In genomic region chr1:6241887-6242740, GRCh38 we compare ENCODE assay signal across 10 cellular contexts. TPM values are rescaled to one million over a fixed set of nuclear protein-coding genes. Genes with fewer than 3 reads are reported as not detected.
DNase-seq lines count a peak whose midpoint lies in the region; ATAC-seq, FAIRE-seq and TF ChIP-seq lines count a peak whose summit lies in the region.
"Had no signal": no experiment of that assay in that cellular context is flagged by ENCODE, and none has a peak within 500 bp of the region (broad histone marks: within the 10 kb centered on the region; RNA-seq: fewer than 3 reads in every experiment).

No MANE protein-coding gene starts in this region.

- no peak overlapping the region for H3K4me3 Mint-ChIP-seq in CD8-positive, alpha-beta T cell
- H3K4me3 Mint-ChIP-seq in activated T-cell treated with anti-CD3 and anti-CD28 coated beads, Interleukin-2, amount 50 U/mL, for 4 hours: no peak overlapping the region

- peaks cover 47% of the 10 kb centered on the region for H3K27me3 Mint-ChIP-seq in CD8-positive, alpha-beta T cell (ENCODE audit: low read depth)
- peaks cover 57% of the 10 kb centered on the region for H3K27me3 Mint-ChIP-seq in activated T-cell treated with anti-CD3 and anti-CD28 coated beads, Interleukin-2, amount 50 U/mL, for 4 hours (ENCODE audit: low read depth)

- dilution Hi-C loops in keratinocyte (cut with MboI; ENCODE audit: extremely low pct_ligation_motif_present, low sequenced_read_pairs): no loop called here

- CTCF ChIA-PET in CD8-positive, alpha-beta T cell (lab: Charles Lee): interaction anchor here (1.8 to 3.3 kb wide), 2 partner anchors 133 to 163 kb away, joined by 5 to 14 read pairs; no protein-coding TSS in a partner anchor

- no peaks in the 10 kb centered on the region for H3K9me2 ChIP-seq in DOHH2 (replicated peaks; ENCODE audit: control insufficient read depth, low read length)

- H3K9me1 ChIP-seq in keratinocyte (ENCODE audit: control insufficient read depth, extremely low read depth, insufficient read depth, low read length): no peaks in the 10 kb centered on the region

- H3K79me2 ChIP-seq in DOHH2 (ENCODE audit: control insufficient read depth, low read length) (no peaks in the 10 kb centered on the region), keratinocyte (ENCODE audit: control insufficient read depth, insufficient read depth, low read length) (no peaks in the 10 kb centered on the region)

- FAIRE-seq in keratinocyte (lab: Jason Lieb, UNC): no peak

- H3K27me3 ChIP-seq in DOHH2 (ENCODE audit: control insufficient read depth, low read length) (peaks cover 65% of the 10 kb centered on the region), keratinocyte (ENCODE audit: control insufficient read depth, extremely low read depth, insufficient read depth, low read length) (peaks cover 55% of the 10 kb centered on the region)
- H3K27me3 ChIP-seq in CD8-positive, alpha-beta T cell (ENCODE audit: insufficient read depth, low read length): peaks cover 42% of the 10 kb centered on the region

- no peak overlapping the region for H3K4me3 ChIP-seq in DOHH2 (ENCODE audit: low read length)
- H3K4me3 ChIP-seq in keratinocyte (ENCODE audit: control insufficient read depth in 2 of 3, extremely low read depth in 1 of 3, insufficient read depth in 2 of 3, low read depth in 1 of 3, low read length in 3 of 3): peak overlapping the region in 1 of 3 experiments; percentile 32
- H3K4me3 ChIP-seq in CD8-positive, alpha-beta T cell (ENCODE audit: low read depth, low read length): no peak overlapping the region

- peaks cover 3% of the 10 kb centered on the region; the same call in 1 of the 2 replicates for H3F3A ChIP-seq in DOHH2 (ENCODE audit: control insufficient read depth, insufficient read depth)

- H3K4me1 Mint-ChIP-seq in CD8-positive, alpha-beta T cell (ENCODE audit: low read depth): peaks cover 11% of the 10 kb centered on the region
- H3K4me1 Mint-ChIP-seq in activated T-cell treated with anti-CD3 and anti-CD28 coated beads, Interleukin-2, amount 50 U/mL, for 4 hours (ENCODE audit: low read depth): peaks cover 12% of the 10 kb centered on the region

- intact Hi-C loops in CD8-positive, alpha-beta T cell (cut with DNase I, micrococcal nuclease): loop anchor here in 1 of 2 experiments (5.0 to 10.0 kb wide), 2 partner anchors 200 to 463 kb away; partner anchors contain the start of gene DNAJC11

- H3K4me1 ChIP-seq in DOHH2 (ENCODE audit: control insufficient read depth, low read length) (peaks cover 12% of the 10 kb centered on the region; the same call in 1 of the 2 replicates), keratinocyte (ENCODE audit: control insufficient read depth, extremely low read depth, insufficient read depth, low read length) (peaks cover 9% of the 10 kb centered on the region)
- H3K4me1 ChIP-seq in CD8-positive, alpha-beta T cell (ENCODE audit: insufficient read depth, low read length): peaks cover 15% of the 10 kb centered on the region

- DNase-seq in RPMI8226 (peak; percentile 67), keratinocyte (ENCODE audit: low read depth, low spot score) (no peak)
- DNase-seq in CD8-positive, alpha-beta T cell: no peak
- DNase-seq in activated T-cell treated with anti-CD3 and anti-CD28 coated beads, Interleukin-2, amount 50 U/mL, for 4 hours: no peak

- H3K27ac Mint-ChIP-seq in CD8-positive, alpha-beta T cell: no peak overlapping the region

- H3K36me3 Mint-ChIP-seq in CD8-positive, alpha-beta T cell: no peaks in the 10 kb centered on the region
- no peaks in the 10 kb centered on the region for H3K36me3 Mint-ChIP-seq in activated T-cell treated with anti-CD3 and anti-CD28 coated beads, Interleukin-2, amount 50 U/mL, for 4 hours (ENCODE audit: insufficient read depth)

- no peak for ATAC-seq in CD8-positive, alpha-beta T cell
- no peak for ATAC-seq in GM21576 (IDR thresholded peaks at IDR 0.05; ENCODE audit: unreplicated experiment)
- no peak for ATAC-seq in activated T-cell treated with anti-CD3 and anti-CD28 coated beads, Interleukin-2, amount 50 U/mL, for 4 hours
- ATAC-seq: naive thymus-derived CD4-positive, alpha-beta T cell had no signal

- H3K9ac ChIP-seq in keratinocyte (ENCODE audit: control insufficient read depth, extremely low read depth, insufficient read depth, low read length): no peak overlapping the region

- H3K27ac ChIP-seq in DOHH2 (ENCODE audit: low read depth, low read length) (no peak overlapping the region), keratinocyte (ENCODE audit: control insufficient read depth, insufficient read depth, low read length) (no peak overlapping the region)
- no peak overlapping the region for H3K27ac ChIP-seq in CD8-positive, alpha-beta T cell (ENCODE audit: low read depth, low read length)

- TF ChIP-seq CTCF in DOHH2 (IDR thresholded peaks at IDR 0.05; ENCODE audit: low read depth, low read length, poor library complexity, severe bottlenecking) (no peak), keratinocyte (optimal IDR thresholded peaks at IDR 0.05 in 1 of 3, IDR thresholded peaks at IDR 0.05 in 1 of 3, conservative IDR thresholded peaks at IDR 0.05 in 1 of 3; ENCODE audit: extremely low read depth in 1 of 3, insufficient read depth in 2 of 3, low read length in 3 of 3) (no peak)
- TF ChIP-seq CTCF in CD8-positive, alpha-beta T cell (IDR thresholded peaks at IDR 0.05): no peak

- H3K4me2 ChIP-seq in DOHH2 (ENCODE audit: low read length) (peak overlapping the region; percentile 4; the same call in 1 of the 2 replicates), keratinocyte (ENCODE audit: control insufficient read depth, extremely low read depth, insufficient read depth, low read depth, low read length) (peak overlapping the region; percentile 22)

- H3K36me3 ChIP-seq in DOHH2 (ENCODE audit: control insufficient read depth, low read length): no peaks in the 10 kb centered on the region
- H3K36me3 ChIP-seq in keratinocyte (ENCODE audit: control insufficient read depth in 2 of 2, extremely low read depth in 1 of 2, insufficient read depth in 2 of 2, low read length in 2 of 2): no peaks in the 10 kb centered on the region
- no peaks in the 10 kb centered on the region for H3K36me3 ChIP-seq in CD8-positive, alpha-beta T cell (ENCODE audit: insufficient read depth, low read length)

- H3K9me3 Mint-ChIP-seq in CD8-positive, alpha-beta T cell: no peaks in the 10 kb centered on the region
- no peaks in the 10 kb centered on the region for H3K9me3 Mint-ChIP-seq in activated T-cell treated with anti-CD3 and anti-CD28 coated beads, Interleukin-2, amount 50 U/mL, for 4 hours
- H3K9me3 Mint-ChIP-seq: naive thymus-derived CD4-positive, alpha-beta T cell had no signal

- no peak overlapping the region for H2AFZ ChIP-seq in keratinocyte (ENCODE audit: control insufficient read depth, low read length)

- peaks cover 6% of the 10 kb centered on the region; the same call in 1 of the 2 replicates for H4K20me1 ChIP-seq in DOHH2 (ENCODE audit: control insufficient read depth, insufficient read depth, low read depth, low read length)
- H4K20me1 ChIP-seq in keratinocyte (ENCODE audit: control insufficient read depth, extremely low read depth, insufficient read depth, low read length): peaks cover 6% of the 10 kb centered on the region

- POLR2A ChIA-PET in CD8-positive, alpha-beta T cell (lab: Charles Lee): no interaction called here

- no peaks in the 10 kb centered on the region for H3K9me3 ChIP-seq in DOHH2 (ENCODE audit: control insufficient read depth, insufficient read depth, low read length)
- no peaks in the 10 kb centered on the region for H3K9me3 ChIP-seq in keratinocyte (ENCODE audit: control insufficient read depth, low read depth, low read length)
- no peaks in the 10 kb centered on the region for H3K9me3 ChIP-seq in CD8-positive, alpha-beta T cell (ENCODE audit: low read length)

RNA-seq across cellular contexts. Expression of gene HES3, which starts 1.9 kb away (rescaled TPM):
- not detected in 3 replicates for polyA plus RNA-seq in keratinocyte
- polyA plus RNA-seq in keratinocyte (2011; ENCODE audit: low read depth): not detected
- polyA plus RNA-seq in keratinocyte (2011; cell fraction: cytosol; rRNA removed): not detected in 2 replicates
- polyA plus RNA-seq in keratinocyte (2011; cell fraction: nucleus; rRNA removed): not detected in 2 replicates
- not detected in 2 replicates for polyA plus RNA-seq in keratinocyte (2012; ENCODE audit: low replicate concordance)
- polyA minus RNA-seq in keratinocyte: not detected in 3 replicates
- polyA minus RNA-seq in keratinocyte (2011; cell fraction: cytosol; rRNA and poly(A)+ RNA removed): not detected
- polyA minus RNA-seq in keratinocyte (2011; cell fraction: nucleus; rRNA and poly(A)+ RNA removed): not detected in 2 replicates
- total RNA-seq in CD8-positive, alpha-beta T cell: not detected
- not detected for total RNA-seq in activated T-cell treated with anti-CD3 and anti-CD28 coated beads, Interleukin-2, amount 50 U/mL, for 4 hours
- total RNA-seq: fibroblast of villous mesenchyme; naive thymus-derived CD4-positive, alpha-beta T cell had no signal
- polyA plus RNA-seq: adipose tissue; IgD-negative memory B cell; naive thymus-derived CD4-positive, alpha-beta T cell had no signal

RNA-seq across cellular contexts. Expression of gene ICMT, which starts 6.3 kb away (rescaled TPM):
- polyA plus RNA-seq in keratinocyte: 50.3 to 72.5 TPM (median 59.9 TPM) in 3 replicates
- 18.3 TPM for polyA plus RNA-seq in keratinocyte (2011; ENCODE audit: low read depth)
- 45.2 and 50.6 TPM in 2 replicates for polyA plus RNA-seq in keratinocyte (2011; cell fraction: cytosol; rRNA removed)
- 42.9 and 44.7 TPM in 2 replicates for polyA plus RNA-seq in keratinocyte (2011; cell fraction: nucleus; rRNA removed)
- 33.4 and 51.2 TPM in 2 replicates for polyA plus RNA-seq in keratinocyte (2012; ENCODE audit: low replicate concordance)
- polyA minus RNA-seq in keratinocyte: 44.3 to 77.6 TPM (median 65.2 TPM) in 3 replicates
- 69.3 TPM for polyA minus RNA-seq in keratinocyte (2011; cell fraction: cytosol; rRNA and poly(A)+ RNA removed)
- 44.2 and 59.4 TPM in 2 replicates for polyA minus RNA-seq in keratinocyte (2011; cell fraction: nucleus; rRNA and poly(A)+ RNA removed)
- 1 to 10 TPM; 1.7 to 2.2 TPM for total RNA-seq in CD8-positive, alpha-beta T cell
- total RNA-seq in activated T-cell treated with anti-CD3 and anti-CD28 coated beads, Interleukin-2, amount 50 U/mL, for 4 hours: 10 to 100 TPM; 54.1 to 64.8 (median 58.3) TPM

RNA-seq across cellular contexts. Expression of gene GPR153, which starts 18.8 kb away (rescaled TPM):
- 7.2 to 14.2 TPM (median 11.0 TPM) in 3 replicates for polyA plus RNA-seq in keratinocyte
- 1.6 TPM for polyA plus RNA-seq in keratinocyte (2011; ENCODE audit: low read depth)
- 6.3 and 12.9 TPM in 2 replicates for polyA plus RNA-seq in keratinocyte (2011; cell fraction: cytosol; rRNA removed)
- polyA plus RNA-seq in keratinocyte (2011; cell fraction: nucleus; rRNA removed): 19.4 and 28.3 TPM in 2 replicates
- 10.2 and 14.6 TPM in 2 replicates for polyA plus RNA-seq in keratinocyte (2012; ENCODE audit: low replicate concordance)
- 12.7 to 36.7 TPM (median 22.7 TPM) in 3 replicates for polyA minus RNA-seq in keratinocyte
- polyA minus RNA-seq in keratinocyte (2011; cell fraction: cytosol; rRNA and poly(A)+ RNA removed): 28.4 TPM
- polyA minus RNA-seq in keratinocyte (2011; cell fraction: nucleus; rRNA and poly(A)+ RNA removed): 13.3 and 15.6 TPM in 2 replicates
- under 1 TPM; 0.61 to 0.65 TPM for total RNA-seq in CD8-positive, alpha-beta T cell
- under 1 TPM; 0.50 to 0.52 (median 0.51) TPM for total RNA-seq in activated T-cell treated with anti-CD3 and anti-CD28 coated beads, Interleukin-2, amount 50 U/mL, for 4 hours
- polyA plus RNA-seq: naive thymus-derived CD4-positive, alpha-beta T cell had no signal

RNA-seq across cellular contexts. Expression of gene RNF207, which starts 36.2 kb away (rescaled TPM):
- 6.1 to 11.0 TPM (median 8.5 TPM) in 3 replicates for polyA plus RNA-seq in keratinocyte
- polyA plus RNA-seq in keratinocyte (2011; ENCODE audit: low read depth): 2.1 TPM
- polyA plus RNA-seq in keratinocyte (2011; cell fraction: cytosol; rRNA removed): 1.8 and 2.8 TPM in 2 replicates
- polyA plus RNA-seq in keratinocyte (2011; cell fraction: nucleus; rRNA removed): 68.3 and 74.8 TPM in 2 replicates
- 1.1 and 4.5 TPM in 2 replicates for polyA plus RNA-seq in keratinocyte (2012; ENCODE audit: low replicate concordance)
- polyA minus RNA-seq in keratinocyte: 5.5 to 9.6 TPM (median 6.7 TPM) in 3 replicates
- 5.4 TPM for polyA minus RNA-seq in keratinocyte (2011; cell fraction: cytosol; rRNA and poly(A)+ RNA removed)
- 12.5 and 14.0 TPM in 2 replicates for polyA minus RNA-seq in keratinocyte (2011; cell fraction: nucleus; rRNA and poly(A)+ RNA removed)
- total RNA-seq in CD8-positive, alpha-beta T cell: 1 to 10 TPM; 5.1 to 5.2 TPM
- total RNA-seq in activated T-cell treated with anti-CD3 and anti-CD28 coated beads, Interleukin-2, amount 50 U/mL, for 4 hours: 10 to 100 TPM in 2 of 3 donors, 1 to 10 TPM in 1; 9.9 to 18.8 (median 12.0) TPM

RNA-seq across cellular contexts. Expression of gene RPL22, which starts 42.7 kb away (rescaled TPM):
- polyA plus RNA-seq in keratinocyte: 209 to 421 TPM (median 239 TPM) in 3 replicates
- polyA plus RNA-seq in keratinocyte (2011; ENCODE audit: low read depth): 511 TPM
- 250 and 473 TPM in 2 replicates for polyA plus RNA-seq in keratinocyte (2011; cell fraction: cytosol; rRNA removed)
- polyA plus RNA-seq in keratinocyte (2011; cell fraction: nucleus; rRNA removed): 68.6 and 124 TPM in 2 replicates
- polyA plus RNA-seq in keratinocyte (2012; ENCODE audit: low replicate concordance): 715 and 1,079 TPM in 2 replicates
- 8.1 to 53.0 TPM (median 29.8 TPM) in 3 replicates for polyA minus RNA-seq in keratinocyte
- 54.1 TPM for polyA minus RNA-seq in keratinocyte (2011; cell fraction: cytosol; rRNA and poly(A)+ RNA removed)
- polyA minus RNA-seq in keratinocyte (2011; cell fraction: nucleus; rRNA and poly(A)+ RNA removed): 12.8 and 21.7 TPM in 2 replicates
- total RNA-seq in CD8-positive, alpha-beta T cell: 100 to 1,000 TPM; 565 to 567 TPM
- 100 to 1,000 TPM; 395 to 423 (median 403) TPM for total RNA-seq in activated T-cell treated with anti-CD3 and anti-CD28 coated beads, Interleukin-2, amount 50 U/mL, for 4 hours

Comparison
In these comparisons a context has a peak if more than half of its experiments do, and no peak if none do; other contexts are left out.
1. RNA of gene ICMT, which starts 6.3 kb away (total RNA-seq): 54.1 to 64.8 TPM in activated T-cell treated with anti-CD3 and anti-CD28 coated beads, Interleukin-2, amount 50 U/mL, for 4 hours; 1.7 to 2.2 TPM in CD8-positive, alpha-beta T cell; every median in the first group is over 10 times any median in the second.